ENCODE assay signal across 1 cellular context in the genomic region with DNA sequence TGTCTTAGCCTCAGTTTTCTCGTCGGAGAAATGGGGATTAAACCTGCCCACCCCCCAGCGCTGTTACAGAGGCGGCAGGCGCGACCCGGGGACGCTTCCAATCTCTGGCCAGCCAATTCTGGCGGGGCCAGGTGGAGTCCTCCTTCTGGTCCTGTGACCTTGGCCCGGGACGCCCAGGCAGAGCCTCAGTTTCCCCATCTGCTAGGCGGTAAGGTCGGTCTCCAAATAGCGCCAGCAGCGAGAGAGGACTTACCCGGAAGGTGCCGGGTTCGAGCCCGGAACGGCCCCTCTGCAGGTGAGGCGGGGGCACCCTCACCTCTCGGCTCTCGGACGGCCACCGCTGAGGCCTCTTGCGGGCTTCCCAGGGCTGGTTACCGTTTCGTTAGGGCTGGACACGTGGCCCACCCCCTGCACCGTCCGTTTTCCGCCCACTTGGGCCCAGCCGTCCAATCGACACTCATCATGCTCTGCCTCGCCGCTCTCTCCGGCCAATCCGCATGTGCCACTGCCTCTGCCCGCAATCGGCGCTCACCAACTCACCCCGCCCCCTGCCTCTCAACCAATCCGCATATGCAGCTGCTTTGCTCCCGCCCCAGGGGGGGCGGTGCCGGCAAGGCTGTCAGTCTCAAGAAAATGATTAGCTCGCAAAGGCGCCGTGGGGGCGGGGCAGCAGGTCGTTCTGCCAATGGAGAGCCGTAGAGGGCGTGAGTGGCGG.
A peak's percentile ranks its signal among the peaks of the same experiment; 100 is the strongest.
TF ChIP-seq lines count a peak whose summit lies in the region.

Gene ISOC2, minus strand, starts transcription at position 384 of the 715 bp plus-strand sequence. CDS start 5,156 bp downstream, outside the sequence.

TF ChIP-seq in HepG2, 621 proteins besides CTCF, POLR2A, EP300 and RAD21 (continued from another document and continues in another):
- TF ChIP-seq, protein P1, sequence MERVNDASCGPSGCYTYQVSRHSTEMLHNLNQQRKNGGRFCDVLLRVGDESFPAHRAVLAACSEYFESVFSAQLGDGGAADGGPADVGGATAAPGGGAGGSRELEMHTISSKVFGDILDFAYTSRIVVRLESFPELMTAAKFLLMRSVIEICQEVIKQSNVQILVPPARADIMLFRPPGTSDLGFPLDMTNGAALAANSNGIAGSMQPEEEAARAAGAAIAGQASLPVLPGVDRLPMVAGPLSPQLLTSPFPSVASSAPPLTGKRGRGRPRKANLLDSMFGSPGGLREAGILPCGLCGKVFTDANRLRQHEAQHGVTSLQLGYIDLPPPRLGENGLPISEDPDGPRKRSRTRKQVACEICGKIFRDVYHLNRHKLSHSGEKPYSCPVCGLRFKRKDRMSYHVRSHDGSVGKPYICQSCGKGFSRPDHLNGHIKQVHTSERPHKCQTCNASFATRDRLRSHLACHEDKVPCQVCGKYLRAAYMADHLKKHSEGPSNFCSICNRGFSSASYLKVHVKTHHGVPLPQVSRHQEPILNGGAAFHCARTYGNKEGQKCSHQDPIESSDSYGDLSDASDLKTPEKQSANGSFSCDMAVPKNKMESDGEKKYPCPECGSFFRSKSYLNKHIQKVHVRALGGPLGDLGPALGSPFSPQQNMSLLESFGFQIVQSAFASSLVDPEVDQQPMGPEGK (CRISPR knock-in tag; IDR thresholded peaks at IDR 0.05), result peak; percentile 56
- TF ChIP-seq NKX3-1 (CRISPR knock-in tag; IDR thresholded peaks at IDR 0.05) (no peak), STAG1 (CRISPR knock-in tag; IDR thresholded peaks at IDR 0.05) (no peak), ZNF570 (CRISPR knock-in tag; IDR thresholded peaks at IDR 0.05; ENCODE audit: borderline replicate concordance) (no peak), ZNF33A (CRISPR knock-in tag; IDR thresholded peaks at IDR 0.05; ENCODE audit: borderline replicate concordance) (peak; percentile 75; the same call in 1 of the 2 replicates), RFXAP (CRISPR knock-in tag; IDR thresholded peaks at IDR 0.05; ENCODE audit: borderline replicate concordance) (peak; percentile 54; the same call in 1 of the 2 replicates), ZNF253 (CRISPR knock-in tag; IDR thresholded peaks at IDR 0.05; ENCODE audit: borderline replicate concordance) (no peak), ZNF792 (CRISPR knock-in tag; IDR thresholded peaks at IDR 0.05) (no peak), KLF13 (CRISPR knock-in tag; IDR thresholded peaks at IDR 0.05) (no peak), HNF4G (IDR thresholded peaks at IDR 0.05; ENCODE audit: borderline replicate concordance, low read depth, low read length) (peak; percentile 78; the same call in 1 of the 2 replicates), HNF4G (CRISPR knock-in tag; IDR thresholded peaks at IDR 0.05; ENCODE audit: borderline replicate concordance, low read depth) (peak; percentile 35; the same call in 1 of the 2 replicates), ZFP1 (CRISPR knock-in tag; IDR thresholded peaks at IDR 0.05) (0 out of 2 replicates have a peak, but pooled peaks have one; percentile 41), DMAP1 (CRISPR knock-in tag; IDR thresholded peaks at IDR 0.05) (peak; percentile 78), ETV5 (CRISPR knock-in tag; IDR thresholded peaks at IDR 0.05; ENCODE audit: borderline replicate concordance) (peak; percentile 78; the same call in 1 of the 2 replicates), HMGXB3 (CRISPR knock-in tag; IDR thresholded peaks at IDR 0.05; ENCODE audit: borderline replicate concordance) (peak; percentile 79; the same call in 1 of the 2 replicates), ZNF234 (CRISPR knock-in tag; conservative IDR thresholded peaks at IDR 0.05) (peak; percentile 57; the same call in 1 of the 2 replicates), GZF1 (CRISPR knock-in tag; IDR thresholded peaks at IDR 0.05) (no peak), FOSL2 (CRISPR knock-in tag; IDR thresholded peaks at IDR 0.05) (peak; percentile 15; the same call in 1 of the 2 replicates), GABPA (IDR thresholded peaks at IDR 0.05; ENCODE audit: low read depth, low read length) (peak; percentile 34; the same call in 1 of the 2 replicates), GABPA (CRISPR knock-in tag; IDR thresholded peaks at IDR 0.05; ENCODE audit: low read depth) (peak; percentile 60), PAX8 (CRISPR knock-in tag; IDR thresholded peaks at IDR 0.05; ENCODE audit: borderline replicate concordance) (no peak), GATA4 (IDR thresholded peaks at IDR 0.05; ENCODE audit: borderline replicate concordance, low read depth) (peak; percentile 43; the same call in 1 of the 2 replicates), PHF5A (CRISPR knock-in tag; IDR thresholded peaks at IDR 0.05; ENCODE audit: low read depth, unreplicated experiment) (no peak), CENPBD1 (CRISPR knock-in tag; IDR thresholded peaks at IDR 0.05; ENCODE audit: borderline replicate concordance, low read depth) (no peak), ZNF563 (CRISPR knock-in tag; IDR thresholded peaks at IDR 0.05) (peak; percentile 75; the same call in 1 of the 2 replicates), BATF2 (CRISPR knock-in tag; IDR thresholded peaks at IDR 0.05) (no peak), CEBPB (IDR thresholded peaks at IDR 0.05; ENCODE audit: borderline replicate concordance, low read depth, low read length) (no peak), ZNF615 (CRISPR knock-in tag; IDR thresholded peaks at IDR 0.05; ENCODE audit: borderline replicate concordance) (no peak), SSRP1 (CRISPR knock-in tag; IDR thresholded peaks at IDR 0.05) (peak; percentile 86), HOXD1 (CRISPR knock-in tag; IDR thresholded peaks at IDR 0.05) (peak; percentile 23), ZNF747 (CRISPR knock-in tag; IDR thresholded peaks at IDR 0.05; ENCODE audit: borderline replicate concordance) (peak; percentile 59; the same call in 1 of the 2 replicates), ZNF451 (CRISPR knock-in tag; IDR thresholded peaks at IDR 0.05) (peak; percentile 62; the same call in 1 of the 2 replicates), ZNF614 (CRISPR knock-in tag; IDR thresholded peaks at IDR 0.05; ENCODE audit: borderline replicate concordance) (0 out of 2 replicates have a peak, but pooled peaks have one; percentile 3), ZNF264 (CRISPR knock-in tag; IDR thresholded peaks at IDR 0.05) (no peak; the same call in 1 of the 2 replicates), ARNT2 (CRISPR knock-in tag; IDR thresholded peaks at IDR 0.05; ENCODE audit: low read depth) (peak; percentile 81), HDAC1 (CRISPR knock-in tag; IDR thresholded peaks at IDR 0.05) (peak; percentile 95), ZNF761 (CRISPR knock-in tag; conservative IDR thresholded peaks at IDR 0.05) (no peak), ZNF160 (CRISPR knock-in tag; IDR thresholded peaks at IDR 0.05) (no peak), ZC3H4 (CRISPR knock-in tag; IDR thresholded peaks at IDR 0.05; ENCODE audit: borderline replicate concordance) (no peak), ZNF343 (CRISPR knock-in tag; IDR thresholded peaks at IDR 0.05) (no peak), BRD4 (CRISPR knock-in tag; IDR thresholded peaks at IDR 0.05) (peak; percentile 49; the same call in 1 of the 2 replicates), ZNF12 (CRISPR knock-in tag; IDR thresholded peaks at IDR 0.05) (no peak), ETV6 (CRISPR knock-in tag; conservative IDR thresholded peaks at IDR 0.05) (0 out of 2 replicates have a peak, but pooled peaks have one; percentile 57), ZBTB49 (CRISPR knock-in tag; IDR thresholded peaks at IDR 0.05; ENCODE audit: borderline replicate concordance) (no peak), PPARG (CRISPR knock-in tag; conservative IDR thresholded peaks at IDR 0.05) (no peak), SP4 (CRISPR knock-in tag; IDR thresholded peaks at IDR 0.05) (peak; percentile 99), ZSCAN25 (CRISPR knock-in tag; IDR thresholded peaks at IDR 0.05) (no peak), SAP130 (CRISPR knock-in tag; IDR thresholded peaks at IDR 0.05; ENCODE audit: low read depth) (peak; percentile 80), ZZZ3 (CRISPR knock-in tag; IDR thresholded peaks at IDR 0.05; ENCODE audit: borderline replicate concordance) (no peak), ZNF782 (CRISPR knock-in tag; IDR thresholded peaks at IDR 0.05; ENCODE audit: borderline replicate concordance) (no peak)
- TF ChIP-seq, protein P2, sequence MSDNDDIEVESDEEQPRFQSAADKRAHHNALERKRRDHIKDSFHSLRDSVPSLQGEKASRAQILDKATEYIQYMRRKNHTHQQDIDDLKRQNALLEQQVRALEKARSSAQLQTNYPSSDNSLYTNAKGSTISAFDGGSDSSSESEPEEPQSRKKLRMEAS (IDR thresholded peaks at IDR 0.05), result peak; percentile 95
- TF ChIP-seq, protein P3, sequence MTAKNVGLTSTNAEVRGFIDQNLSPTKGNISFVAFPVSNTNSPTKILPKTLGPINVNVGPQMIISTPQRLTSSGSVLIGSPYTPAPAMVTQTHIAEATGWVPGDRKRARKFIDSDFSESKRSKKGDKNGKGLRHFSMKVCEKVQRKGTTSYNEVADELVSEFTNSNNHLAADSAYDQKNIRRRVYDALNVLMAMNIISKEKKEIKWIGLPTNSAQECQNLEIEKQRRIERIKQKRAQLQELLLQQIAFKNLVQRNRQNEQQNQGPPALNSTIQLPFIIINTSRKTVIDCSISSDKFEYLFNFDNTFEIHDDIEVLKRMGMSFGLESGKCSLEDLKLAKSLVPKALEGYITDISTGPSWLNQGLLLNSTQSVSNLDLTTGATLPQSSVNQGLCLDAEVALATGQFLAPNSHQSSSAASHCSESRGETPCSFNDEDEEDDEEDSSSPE (CRISPR knock-in tag; IDR thresholded peaks at IDR 0.05), result peak; percentile 78
- TF ChIP-seq, protein P4, sequence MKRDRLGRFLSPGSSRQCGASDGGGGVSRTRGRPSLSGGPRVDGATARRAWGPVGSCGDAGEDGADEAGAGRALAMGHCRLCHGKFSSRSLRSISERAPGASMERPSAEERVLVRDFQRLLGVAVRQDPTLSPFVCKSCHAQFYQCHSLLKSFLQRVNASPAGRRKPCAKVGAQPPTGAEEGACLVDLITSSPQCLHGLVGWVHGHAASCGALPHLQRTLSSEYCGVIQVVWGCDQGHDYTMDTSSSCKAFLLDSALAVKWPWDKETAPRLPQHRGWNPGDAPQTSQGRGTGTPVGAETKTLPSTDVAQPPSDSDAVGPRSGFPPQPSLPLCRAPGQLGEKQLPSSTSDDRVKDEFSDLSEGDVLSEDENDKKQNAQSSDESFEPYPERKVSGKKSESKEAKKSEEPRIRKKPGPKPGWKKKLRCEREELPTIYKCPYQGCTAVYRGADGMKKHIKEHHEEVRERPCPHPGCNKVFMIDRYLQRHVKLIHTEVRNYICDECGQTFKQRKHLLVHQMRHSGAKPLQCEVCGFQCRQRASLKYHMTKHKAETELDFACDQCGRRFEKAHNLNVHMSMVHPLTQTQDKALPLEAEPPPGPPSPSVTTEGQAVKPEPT (CRISPR knock-in tag; IDR thresholded peaks at IDR 0.05; ENCODE audit: low read depth), result 0 out of 2 replicates have a peak, but pooled peaks have one; percentile 47
- TF ChIP-seq, protein P5, sequence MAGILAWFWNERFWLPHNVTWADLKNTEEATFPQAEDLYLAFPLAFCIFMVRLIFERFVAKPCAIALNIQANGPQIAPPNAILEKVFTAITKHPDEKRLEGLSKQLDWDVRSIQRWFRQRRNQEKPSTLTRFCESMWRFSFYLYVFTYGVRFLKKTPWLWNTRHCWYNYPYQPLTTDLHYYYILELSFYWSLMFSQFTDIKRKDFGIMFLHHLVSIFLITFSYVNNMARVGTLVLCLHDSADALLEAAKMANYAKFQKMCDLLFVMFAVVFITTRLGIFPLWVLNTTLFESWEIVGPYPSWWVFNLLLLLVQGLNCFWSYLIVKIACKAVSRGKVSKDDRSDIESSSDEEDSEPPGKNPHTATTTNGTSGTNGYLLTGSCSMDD (CRISPR knock-in tag; IDR thresholded peaks at IDR 0.05), result no peak
